ENCODE assay signal across 8 cellular contexts in genomic region chr1:115138973-115139372, GRCh38. TPM values are rescaled to one million over a fixed set of nuclear protein-coding genes. Genes with fewer than 3 reads are reported as not detected.
DNase-seq lines count a peak whose midpoint lies in the region; ATAC-seq and TF ChIP-seq lines count a peak whose summit lies in the region.

No MANE protein-coding gene starts in this region.

- H3K36me3 Mint-ChIP-seq in CD14-positive monocyte (no peaks in the 10 kb centered on the region), memory B cell (no peaks in the 10 kb centered on the region)
- no peaks in the 10 kb centered on the region for H3K36me3 Mint-ChIP-seq in activated CD8-positive, alpha-beta T cell treated with anti-CD3 and anti-CD28 coated beads for 36 hours (ENCODE audit: low read depth)
- H3K36me3 Mint-ChIP-seq in effector memory CD8-positive, alpha-beta T cell (ENCODE audit: insufficient read depth), result no peaks in the 10 kb centered on the region

- peak overlapping the region in 1 of 7 donors; percentile 21 for H3K27ac Mint-ChIP-seq in CD14-positive monocyte
- H3K27ac Mint-ChIP-seq in activated CD8-positive, alpha-beta T cell treated with anti-CD3 and anti-CD28 coated beads for 36 hours, result no peak overlapping the region
- no peak overlapping the region for H3K27ac Mint-ChIP-seq in effector memory CD8-positive, alpha-beta T cell
- no peak overlapping the region for H3K27ac Mint-ChIP-seq in memory B cell

- H3K27me3 Mint-ChIP-seq in CD14-positive monocyte (ENCODE audit: low read depth in 3 of 3) (peaks cover 4 to 11% (median 4%) of the 10 kb centered on the region in 3 donors), memory B cell (peaks cover 23% of the 10 kb centered on the region)
- peaks cover 4% of the 10 kb centered on the region for H3K27me3 Mint-ChIP-seq in activated CD8-positive, alpha-beta T cell treated with anti-CD3 and anti-CD28 coated beads for 36 hours
- peaks cover 61 to 62% of the 10 kb centered on the region in 2 donors for H3K27me3 Mint-ChIP-seq in effector memory CD8-positive, alpha-beta T cell

- ATAC-seq in GM19438 (IDR thresholded peaks at IDR 0.05; ENCODE audit: low read depth, unreplicated experiment) (peak; percentile 83), memory B cell (ENCODE audit: low read depth) (peak; percentile 91)
- ATAC-seq in activated CD8-positive, alpha-beta T cell treated with anti-CD3 and anti-CD28 coated beads for 36 hours, result peak; percentile 93
- ATAC-seq in effector memory CD8-positive, alpha-beta T cell (replicated peaks), result peak; percentile 87

- H3K9me3 Mint-ChIP-seq in CD14-positive monocyte (no peaks in the 10 kb centered on the region), memory B cell (no peaks in the 10 kb centered on the region)
- no peaks in the 10 kb centered on the region for H3K9me3 Mint-ChIP-seq in activated CD8-positive, alpha-beta T cell treated with anti-CD3 and anti-CD28 coated beads for 36 hours
- H3K9me3 Mint-ChIP-seq in effector memory CD8-positive, alpha-beta T cell, result no peaks in the 10 kb centered on the region

- CTCF ChIA-PET in activated CD8-positive, alpha-beta T cell treated with anti-CD3 and anti-CD28 coated beads for 36 hours (lab: Charles Lee), result interaction anchor here (0.6 to 5.6 kb wide), 18 partner anchors 9 to 625 kb away, joined by 3 to 61 read pairs (median 3); no protein-coding TSS in a partner anchor

- intact Hi-C loops in CD14-positive monocyte (cut with micrococcal nuclease), result loop anchor here in 1 of 2 donors (5.0 kb wide), 1 partner anchor 458 kb away; no protein-coding TSS in a partner anchor
- intact Hi-C loops in activated CD8-positive, alpha-beta T cell treated with anti-CD3 and anti-CD28 coated beads for 36 hours (cut with micrococcal nuclease), result loop anchor here (5.0 kb wide), 2 partner anchors 328 to 458 kb away; no protein-coding TSS in a partner anchor

- DNase-seq in CD14-positive monocyte (ENCODE audit: low spot score) (peak; percentile 57), HS-27A (ENCODE audit: low read depth) (peak; percentile 85), NCI-H82 treated with DMSO at 0.1 percent for 48 hours (lab: John Stamatoyannopoulos, UW; ENCODE audit: unreplicated experiment) (peak; percentile 48), memory B cell (ENCODE audit: low spot score in 2 of 2) (peak; percentile 30 to 46)
- peak; percentile 79 for DNase-seq in activated CD8-positive, alpha-beta T cell treated with anti-CD3 and anti-CD28 coated beads for 36 hours
- peak; percentile 38 to 53 (median 40) for DNase-seq in effector memory CD8-positive, alpha-beta T cell
- peak; percentile 30 to 36 for DNase-seq in stimulated activated CD8-positive, alpha-beta memory T cell treated with anti-CD3 and anti-CD28 coated beads, Interleukin-15, amount 100 ng/mL, for 48 hours (ENCODE audit: low read depth in 2 of 2)

- H3K4me1 Mint-ChIP-seq in CD14-positive monocyte, result peaks cover 4% of the 10 kb centered on the region
- no peaks in the 10 kb centered on the region for H3K4me1 Mint-ChIP-seq in activated CD8-positive, alpha-beta T cell treated with anti-CD3 and anti-CD28 coated beads for 36 hours (ENCODE audit: low read depth)
- H3K4me1 Mint-ChIP-seq in effector memory CD8-positive, alpha-beta T cell (ENCODE audit: low read depth in 2 of 2), result peaks cover 0 to 7% of the 10 kb centered on the region in 2 donors
- peaks cover 7% of the 10 kb centered on the region for H3K4me1 Mint-ChIP-seq in memory B cell

- POLR2A ChIA-PET in activated CD8-positive, alpha-beta T cell treated with anti-CD3 and anti-CD28 coated beads for 36 hours (lab: Charles Lee), result no interaction called here

- H3K4me3 Mint-ChIP-seq in CD14-positive monocyte (peak overlapping the region in 1 of 2 donors; percentile 68), memory B cell (peak overlapping the region; percentile 54)
- peak overlapping the region; percentile 33 for H3K4me3 Mint-ChIP-seq in activated CD8-positive, alpha-beta T cell treated with anti-CD3 and anti-CD28 coated beads for 36 hours
- peak overlapping the region in 1 of 2 donors; percentile 22 for H3K4me3 Mint-ChIP-seq in effector memory CD8-positive, alpha-beta T cell

- peak; percentile 91 for TF ChIP-seq CTCF in CD14-positive monocyte (IDR thresholded peaks at IDR 0.05)
- peak; percentile 86 for TF ChIP-seq CTCF in activated CD8-positive, alpha-beta T cell treated with anti-CD3 and anti-CD28 coated beads for 36 hours (IDR thresholded peaks at IDR 0.05)

RNA-seq across cellular contexts. Expression of gene TSPAN2, which starts 49.7 kb away (rescaled TPM):
- polyA plus RNA-seq in CD14-positive monocyte, result 10 to 100 TPM; 16.7 to 20.6 TPM
- under 1 TPM; 0.74 to 0.90 TPM for total RNA-seq in activated CD8-positive, alpha-beta T cell treated with anti-CD3 and anti-CD28 coated beads for 36 hours

Comparison
In these comparisons a context has a peak if more than half of its experiments do, and no peak if none do; other contexts are left out.
1. Peak in every context shown above with its lines: DNase-seq and ATAC-seq.
2. DNase-seq: peak in every context shown above with its lines; median percentile 85 in HS-27A; 79 in activated CD8-positive, alpha-beta T cell treated with anti-CD3 and anti-CD28 coated beads for 36 hours; 57 in CD14-positive monocyte; 48 in NCI-H82 treated with DMSO at 0.1 percent for 48 hours; 40 in effector memory CD8-positive, alpha-beta T cell; 38 in memory B cell; 33 in stimulated activated CD8-positive, alpha-beta memory T cell treated with anti-CD3 and anti-CD28 coated beads, Interleukin-15, amount 100 ng/mL, for 48 hours.